In genomic region chr11:43694477-43694876, GRCh38 we compare ENCODE assay signal across 13 cellular contexts. TPM values are rescaled to one million over a fixed set of nuclear protein-coding genes. Genes with fewer than 3 reads are reported as not detected.
A peak's percentile ranks its signal among the peaks of the same experiment; 100 is the strongest.
DNase-seq lines count a peak whose midpoint lies in the region; ATAC-seq and TF ChIP-seq lines count a peak whose summit lies in the region.
"Had no signal": no experiment of that assay in that cellular context is flagged by ENCODE, and none has a peak within 500 bp of the region (broad histone marks: within the 10 kb centered on the region; RNA-seq: fewer than 3 reads in every experiment).

No MANE protein-coding gene starts in this region.

- no peak overlapping the region for H4K8ac ChIP-seq in trophoblast cell (ENCODE audit: low read depth, low read length)

- no peak overlapping the region for H4K12ac ChIP-seq in trophoblast cell (ENCODE audit: low read depth, low read length)

- no peak overlapping the region for H3K4me2 ChIP-seq in trophoblast cell (ENCODE audit: low read length)

- no peaks in the 10 kb centered on the region for H3K36me3 ChIP-seq in thyroid gland
- peaks cover 3% of the 10 kb centered on the region in 2 experiments for H3K36me3 ChIP-seq in trophoblast cell (ENCODE audit: control insufficient read depth in 1 of 2, insufficient read depth in 2 of 2, low read length in 2 of 2)

- H2BK120ac ChIP-seq in trophoblast cell (ENCODE audit: insufficient read depth, low read length, poor library complexity) = no peak overlapping the region

- H3K4me1 ChIP-seq in thyroid gland (no peaks in the 10 kb centered on the region), trophoblast cell (ENCODE audit: control insufficient read depth in 1 of 2, insufficient read depth in 2 of 2, low read length in 2 of 2) (peaks cover 6 to 8% of the 10 kb centered on the region in 2 experiments)
- H3K4me1 ChIP-seq: testis had no signal

- H3K27ac Mint-ChIP-seq in osteocyte (ENCODE audit: unreplicated experiment) = no peak overlapping the region
- H3K27ac Mint-ChIP-seq: natural killer cell treated with Interleukin-12 subunit alpha and Interleukin-12 subunit beta and Interleukin-15 and Interleukin-18, amount 100 ng/mL, for 72 hours had no signal

- H2AK5ac ChIP-seq in trophoblast cell (ENCODE audit: low read length) = no peak overlapping the region

- H3K27me3 ChIP-seq in thyroid gland (no peaks in the 10 kb centered on the region), trophoblast cell (ENCODE audit: insufficient read depth, low read length) (no peaks in the 10 kb centered on the region)
- H3K27me3 ChIP-seq: testis had no signal

- H3K36me3 Mint-ChIP-seq in osteocyte (ENCODE audit: unreplicated experiment) = no peaks in the 10 kb centered on the region

- H3K4me3 Mint-ChIP-seq in osteocyte (ENCODE audit: unreplicated experiment) = no peak overlapping the region
- H3K4me3 Mint-ChIP-seq: natural killer cell treated with Interleukin-12 subunit alpha and Interleukin-12 subunit beta and Interleukin-15 and Interleukin-18, amount 100 ng/mL, for 72 hours had no signal

- no peak overlapping the region for H3K4ac ChIP-seq in trophoblast cell (ENCODE audit: low read depth, low read length)

- no peak overlapping the region for H4K91ac ChIP-seq in trophoblast cell (ENCODE audit: low read depth, low read length)

- H3K9me3 Mint-ChIP-seq in osteocyte (ENCODE audit: unreplicated experiment) = no peaks in the 10 kb centered on the region
- H3K9me3 Mint-ChIP-seq: natural killer cell treated with Interleukin-12 subunit alpha and Interleukin-12 subunit beta and Interleukin-15 and Interleukin-18, amount 100 ng/mL, for 72 hours had no signal

- TF ChIP-seq CTCF in thyroid gland (IDR thresholded peaks at IDR 0.05) (no peak), osteocyte (IDR thresholded peaks at IDR 0.05) (no peak)

- no peak overlapping the region for H2BK5ac ChIP-seq in trophoblast cell (ENCODE audit: low read depth, low read length, poor library complexity)

- intact Hi-C loops in thyroid gland (cut with DNase I) = no loop called here

- H3K9me3 ChIP-seq in thyroid gland = no peaks in the 10 kb centered on the region
- no peaks in the 10 kb centered on the region for H3K9me3 ChIP-seq in trophoblast cell (ENCODE audit: insufficient read depth, low read depth, low read length)
- H3K9me3 ChIP-seq: testis had no signal

- H2BK12ac ChIP-seq in trophoblast cell (ENCODE audit: low read length) = no peak overlapping the region

- peak; percentile 20 for DNase-seq in thyroid gland
- no peak for DNase-seq in osteocyte (ENCODE audit: extremely low spot score, unreplicated experiment)
- DNase-seq in trophoblast cell = no peak
- DNase-seq in iPS-NIHi7 (ENCODE audit: extremely low spot score) = no peak
- DNase-seq: foreskin fibroblast, GM23248, NCI-H1048, SHP77 treated with DMSO at 0.1 percent for 48 hours, testis had no signal

- H3K27ac ChIP-seq in thyroid gland = no peak overlapping the region
- no peak overlapping the region for H3K27ac ChIP-seq in trophoblast cell (ENCODE audit: low read depth, low read length)
- H3K27ac ChIP-seq: GM23248, testis had no signal

- ATAC-seq in GM19035 (IDR thresholded peaks at IDR 0.05; ENCODE audit: unreplicated experiment) (peak; percentile 59), HG02678 (IDR thresholded peaks at IDR 0.05; ENCODE audit: unreplicated experiment) (peak; percentile 67), HG03442 (IDR thresholded peaks at IDR 0.05; ENCODE audit: unreplicated experiment) (peak; percentile 73)
- ATAC-seq: natural killer cell treated with Interleukin-12 subunit alpha and Interleukin-12 subunit beta and Interleukin-15 and Interleukin-18, amount 100 ng/mL, for 72 hours had no signal

- H3K27me3 Mint-ChIP-seq in osteocyte (ENCODE audit: unreplicated experiment) = no peaks in the 10 kb centered on the region
- H3K27me3 Mint-ChIP-seq: natural killer cell treated with Interleukin-12 subunit alpha and Interleukin-12 subunit beta and Interleukin-15 and Interleukin-18, amount 100 ng/mL, for 72 hours had no signal

- no peak overlapping the region for H3K23ac ChIP-seq in trophoblast cell (ENCODE audit: low read length)

- WGBS in thyroid gland, 2 donors = 58% methylated on average over 2 of the region's 2 CpGs
- WGBS in trophoblast cell (ENCODE audit: extremely low coverage, insufficient coverage, insufficient read length) = no CpG with 5 or more reads among the region's 2 CpGs

- no peak overlapping the region for H3K18ac ChIP-seq in trophoblast cell (ENCODE audit: low read length)

- no peak overlapping the region for H3K9ac ChIP-seq in trophoblast cell (ENCODE audit: low read length)
- H3K9ac ChIP-seq: GM23248 had no signal

- H3K79me1 ChIP-seq in trophoblast cell (ENCODE audit: low read length) = peaks cover 3% of the 10 kb centered on the region

- TF ChIP-seq POLR2A in thyroid gland (IDR thresholded peaks at IDR 0.05) = no peak

- H3K79me2 ChIP-seq in trophoblast cell (ENCODE audit: control insufficient read depth, insufficient read depth, low read length, poor library complexity) = peaks cover 3% of the 10 kb centered on the region

- H3K4me1 Mint-ChIP-seq in osteocyte (ENCODE audit: unreplicated experiment) = no peaks in the 10 kb centered on the region

- H3K14ac ChIP-seq in trophoblast cell (ENCODE audit: low read length) = no peak overlapping the region

- no peak overlapping the region for H2AFZ ChIP-seq in trophoblast cell (ENCODE audit: insufficient read depth, low read length, poor library complexity)
- H2AFZ ChIP-seq: GM23248 had no signal

- H3K4me3 ChIP-seq in thyroid gland (replicated peaks in 1 of 3) = no peak overlapping the region
- no peak overlapping the region for H3K4me3 ChIP-seq in trophoblast cell (ENCODE audit: low read depth, low read length)
- H3K4me3 ChIP-seq: GM23248, testis had no signal

RNA-seq across cellular contexts. Expression of gene HSD17B12, which starts 13.9 kb away (rescaled TPM):
- total RNA-seq in thyroid gland (100 to 1,000 TPM in 1 of 4 donors, 10 to 100 TPM in 3; 70.1 to 104 (median 94.4) TPM), osteocyte (69.5 and 81.6 TPM in 2 replicates)
- polyA plus RNA-seq in trophoblast cell (2013) = 104 and 108 TPM in 2 replicates

Comparison
In these comparisons a context has a peak if more than half of its experiments do, and no peak if none do; other contexts are left out.
1. DNase-seq: peak in thyroid gland (2 of 2); none in osteocyte (single experiment), trophoblast cell (0 of 2) and iPS-NIHi7 (single experiment).
2. Peak in every context shown above with its lines, with median percentiles within 50 percentile points of each other: ATAC-seq.